In the genomic region with DNA sequence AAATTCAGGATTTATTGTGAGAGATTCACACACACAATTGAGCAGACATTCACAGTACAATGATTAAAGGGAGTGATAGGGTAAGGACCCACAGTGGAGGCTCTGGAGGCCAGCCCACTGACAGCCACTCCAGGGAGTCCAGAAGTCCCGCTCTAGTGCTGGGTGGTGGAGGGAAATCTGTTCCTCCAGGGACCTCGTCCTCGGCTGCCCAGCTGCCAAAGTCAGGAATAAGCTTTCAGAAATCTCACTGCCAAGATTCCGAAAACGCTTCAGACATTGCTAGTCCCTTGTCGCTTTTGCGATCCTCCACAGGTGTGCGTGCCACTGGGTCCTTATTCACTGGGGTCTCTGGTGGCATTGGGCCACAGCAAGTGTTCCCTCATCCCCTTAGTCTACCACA, we compare ENCODE assay signal across 17 cellular contexts. TPM values are rescaled to one million over a fixed set of nuclear protein-coding genes. Genes with fewer than 3 reads are reported as not detected.
A peak's percentile ranks its signal among the peaks of the same experiment; 100 is the strongest.
DNase-seq lines count a peak whose midpoint lies in the region; ATAC-seq and TF ChIP-seq lines count a peak whose summit lies in the region.
"Had no signal": no experiment of that assay in that cellular context is flagged by ENCODE, and none has a peak within 500 bp of the region (broad histone marks: within the 10 kb centered on the region; RNA-seq: fewer than 3 reads in every experiment).

No MANE protein-coding gene starts in this region.

- DNase-seq in activated CD4-positive, alpha-beta T cell treated with anti-CD3 and anti-CD28 coated beads, Interleukin-2, amount 10 ng/mL, durations not matched to agents 24 days and 14 days: no peak
- no peak for DNase-seq in activated CD4-positive, alpha-beta T cell treated with anti-CD3 and anti-CD28 coated beads for 48 hours
- DNase-seq in CD4-positive, CD25-positive, alpha-beta regulatory T cell: no peak
- DNase-seq in T-cell (no peak), esophagus muscularis mucosa (ENCODE audit: extremely low spot score) (peak; percentile 66), Kasumi-1 (lab: John Stamatoyannopoulos, UW) (no peak), NAMALWA (ENCODE audit: low spot score) (no peak)
- DNase-seq: foreskin fibroblast; left cardiac atrium; NCI-H82; stimulated activated CD4-positive, alpha-beta T cell treated with anti-CD3 and anti-CD28 coated beads, Interleukin-15, amount 100 ng/mL, for 24 hours; stimulated activated naive CD4-positive, alpha-beta T cell; SW 1271; upper lobe of left lung had no signal

- CTCF ChIA-PET in T-cell (lab: Charles Lee): no interaction called here

- peaks cover 0 to 3% of the 10 kb centered on the region in 2 experiments for H3K9me3 ChIP-seq in CD4-positive, CD25-positive, alpha-beta regulatory T cell (ENCODE audit: control insufficient read depth in 2 of 2, low read length in 2 of 2)
- H3K9me3 ChIP-seq in esophagus muscularis mucosa: no peaks in the 10 kb centered on the region
- H3K9me3 ChIP-seq: A549, upper lobe of left lung had no signal

- H3K27ac ChIP-seq in CD4-positive, CD25-positive, alpha-beta regulatory T cell (ENCODE audit: insufficient read depth, low read length, poor library complexity, severe bottlenecking): no peak overlapping the region
- H3K27ac ChIP-seq in esophagus muscularis mucosa (replicated peaks in 1 of 4): no peak overlapping the region
- H3K27ac ChIP-seq: A549, VCaP had no signal

- intact Hi-C loops in activated CD4-positive, alpha-beta T cell treated with anti-CD3 and anti-CD28 coated beads, Interleukin-2, amount 10 ng/mL, durations not matched to agents 24 days and 14 days (cut with micrococcal nuclease): loop anchor here (5.0 to 10.0 kb wide), 2 partner anchors 574 to 806 kb away; no protein-coding TSS in a partner anchor
- intact Hi-C loops in esophagus muscularis mucosa (cut with DNase I): no loop called here

- peaks cover 71% of the 10 kb centered on the region for H3K4me1 Mint-ChIP-seq in activated CD4-positive, alpha-beta T cell treated with anti-CD3 and anti-CD28 coated beads, Interleukin-2, amount 10 ng/mL, durations not matched to agents 24 days and 14 days
- H3K4me1 Mint-ChIP-seq in CD4-positive, CD25-positive, alpha-beta regulatory T cell: peaks cover 19 to 61% (median 45%) of the 10 kb centered on the region in 4 donors
- H3K4me1 Mint-ChIP-seq in T-cell: peaks cover 43 to 80% (median 65%) of the 10 kb centered on the region in 3 donors

- no peak for ATAC-seq in CD4-positive, CD25-positive, alpha-beta regulatory T cell (ENCODE audit: low read depth in 2 of 2)
- ATAC-seq in T-cell (replicated peaks in 1 of 4) (no peak), SK-N-SH treated with all-trans-retinoic acid at 6 μM for 48 hours (no peak)
- ATAC-seq: A549, left cardiac atrium had no signal

- no peak for TF ChIP-seq POLR2A in esophagus muscularis mucosa (IDR thresholded peaks at IDR 0.05; ENCODE audit: low read depth)

- H3K27me3 Mint-ChIP-seq in activated CD4-positive, alpha-beta T cell treated with anti-CD3 and anti-CD28 coated beads, Interleukin-2, amount 10 ng/mL, durations not matched to agents 24 days and 14 days: no peaks in the 10 kb centered on the region
- H3K27me3 Mint-ChIP-seq in CD4-positive, CD25-positive, alpha-beta regulatory T cell: no peaks in the 10 kb centered on the region
- H3K27me3 Mint-ChIP-seq in T-cell: no peaks in the 10 kb centered on the region

- no peaks in the 10 kb centered on the region for H3K27me3 ChIP-seq in CD4-positive, CD25-positive, alpha-beta regulatory T cell (ENCODE audit: control insufficient read depth, insufficient read depth, low read length)
- no peaks in the 10 kb centered on the region for H3K27me3 ChIP-seq in esophagus muscularis mucosa
- H3K27me3 ChIP-seq: upper lobe of left lung had no signal

- TF ChIP-seq EP300 in esophagus muscularis mucosa (IDR thresholded peaks at IDR 0.05): no peak

- TF ChIP-seq CTCF in esophagus muscularis mucosa (IDR thresholded peaks at IDR 0.05): no peak

- POLR2A ChIA-PET in T-cell (lab: Charles Lee): no interaction called here

- peaks cover 59% of the 10 kb centered on the region for H3K36me3 Mint-ChIP-seq in activated CD4-positive, alpha-beta T cell treated with anti-CD3 and anti-CD28 coated beads, Interleukin-2, amount 10 ng/mL, durations not matched to agents 24 days and 14 days (ENCODE audit: low read depth)
- peaks cover 37% of the 10 kb centered on the region for H3K36me3 Mint-ChIP-seq in CD4-positive, CD25-positive, alpha-beta regulatory T cell
- H3K36me3 Mint-ChIP-seq in T-cell: peaks cover 50% of the 10 kb centered on the region

- WGBS in esophagus muscularis mucosa: 95% methylated on average over 8 of the region's 8 CpGs

- peaks cover 47% of the 10 kb centered on the region for H3K36me3 ChIP-seq in CD4-positive, CD25-positive, alpha-beta regulatory T cell (ENCODE audit: control insufficient read depth, insufficient read depth, low read length)
- peaks cover 17 to 54% (median 27%) of the 10 kb centered on the region in 4 donors for H3K36me3 ChIP-seq in esophagus muscularis mucosa

- H3K27ac Mint-ChIP-seq in activated CD4-positive, alpha-beta T cell treated with anti-CD3 and anti-CD28 coated beads, Interleukin-2, amount 10 ng/mL, durations not matched to agents 24 days and 14 days: peak overlapping the region; percentile 98
- peak overlapping the region; percentile 97 to 98 (median 98) for H3K27ac Mint-ChIP-seq in CD4-positive, CD25-positive, alpha-beta regulatory T cell
- H3K27ac Mint-ChIP-seq in T-cell: peak overlapping the region; percentile 97 to 98

- peaks cover 25% of the 10 kb centered on the region for H3K4me1 ChIP-seq in CD4-positive, CD25-positive, alpha-beta regulatory T cell (ENCODE audit: control insufficient read depth, insufficient read depth, low read length, poor library complexity, severe bottlenecking)
- H3K4me1 ChIP-seq in esophagus muscularis mucosa: peaks cover 4 to 30% (median 19%) of the 10 kb centered on the region in 4 donors
- H3K4me1 ChIP-seq: A549 had no signal

- peak overlapping the region; percentile 97 for H3K4me3 Mint-ChIP-seq in activated CD4-positive, alpha-beta T cell treated with anti-CD3 and anti-CD28 coated beads, Interleukin-2, amount 10 ng/mL, durations not matched to agents 24 days and 14 days
- peak overlapping the region; percentile 95 to 98 (median 98) for H3K4me3 Mint-ChIP-seq in CD4-positive, CD25-positive, alpha-beta regulatory T cell
- H3K4me3 Mint-ChIP-seq in T-cell: peak overlapping the region; percentile 94 to 96 (median 94)

- no peak overlapping the region for H3K4me3 ChIP-seq in CD4-positive, CD25-positive, alpha-beta regulatory T cell (ENCODE audit: low read depth, low read length)
- H3K4me3 ChIP-seq in esophagus muscularis mucosa: no peak overlapping the region
- H3K4me3 ChIP-seq: A549, upper lobe of left lung had no signal

- H3K9me3 Mint-ChIP-seq in activated CD4-positive, alpha-beta T cell treated with anti-CD3 and anti-CD28 coated beads, Interleukin-2, amount 10 ng/mL, durations not matched to agents 24 days and 14 days: no peaks in the 10 kb centered on the region
- no peaks in the 10 kb centered on the region for H3K9me3 Mint-ChIP-seq in CD4-positive, CD25-positive, alpha-beta regulatory T cell
- no peaks in the 10 kb centered on the region for H3K9me3 Mint-ChIP-seq in T-cell

TF ChIP-seq in SK-N-SH treated with all-trans-retinoic acid at 6 μM for 48 hours, 23 proteins besides CTCF, POLR2A, EP300 and RAD21:
- TF ChIP-seq GLIS3 (CRISPR knock-in tag; IDR thresholded peaks at IDR 0.05): no peak
- TF ChIP-seq OSR1 (CRISPR knock-in tag; IDR thresholded peaks at IDR 0.05): no peak
- TF ChIP-seq, protein P1, sequence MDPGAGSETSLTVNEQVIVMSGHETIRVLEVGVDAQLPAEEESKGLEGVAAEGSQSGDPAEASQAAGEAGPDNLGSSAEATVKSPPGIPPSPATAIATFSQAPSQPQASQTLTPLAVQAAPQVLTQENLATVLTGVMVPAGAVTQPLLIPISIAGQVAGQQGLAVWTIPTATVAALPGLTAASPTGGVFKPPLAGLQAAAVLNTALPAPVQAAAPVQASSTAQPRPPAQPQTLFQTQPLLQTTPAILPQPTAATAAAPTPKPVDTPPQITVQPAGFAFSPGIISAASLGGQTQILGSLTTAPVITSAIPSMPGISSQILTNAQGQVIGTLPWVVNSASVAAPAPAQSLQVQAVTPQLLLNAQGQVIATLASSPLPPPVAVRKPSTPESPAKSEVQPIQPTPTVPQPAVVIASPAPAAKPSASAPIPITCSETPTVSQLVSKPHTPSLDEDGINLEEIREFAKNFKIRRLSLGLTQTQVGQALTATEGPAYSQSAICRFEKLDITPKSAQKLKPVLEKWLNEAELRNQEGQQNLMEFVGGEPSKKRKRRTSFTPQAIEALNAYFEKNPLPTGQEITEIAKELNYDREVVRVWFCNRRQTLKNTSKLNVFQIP (CRISPR knock-in tag; IDR thresholded peaks at IDR 0.05; ENCODE audit: borderline replicate concordance, low read depth): no peak
- TF ChIP-seq TCF4 (CRISPR knock-in tag; IDR thresholded peaks at IDR 0.05; ENCODE audit: borderline replicate concordance): no peak
- TF ChIP-seq ZC3H10 (CRISPR knock-in tag; IDR thresholded peaks at IDR 0.05): no peak
- no peak for TF ChIP-seq RARB (CRISPR knock-in tag; IDR thresholded peaks at IDR 0.05)
- TF ChIP-seq, protein P2, sequence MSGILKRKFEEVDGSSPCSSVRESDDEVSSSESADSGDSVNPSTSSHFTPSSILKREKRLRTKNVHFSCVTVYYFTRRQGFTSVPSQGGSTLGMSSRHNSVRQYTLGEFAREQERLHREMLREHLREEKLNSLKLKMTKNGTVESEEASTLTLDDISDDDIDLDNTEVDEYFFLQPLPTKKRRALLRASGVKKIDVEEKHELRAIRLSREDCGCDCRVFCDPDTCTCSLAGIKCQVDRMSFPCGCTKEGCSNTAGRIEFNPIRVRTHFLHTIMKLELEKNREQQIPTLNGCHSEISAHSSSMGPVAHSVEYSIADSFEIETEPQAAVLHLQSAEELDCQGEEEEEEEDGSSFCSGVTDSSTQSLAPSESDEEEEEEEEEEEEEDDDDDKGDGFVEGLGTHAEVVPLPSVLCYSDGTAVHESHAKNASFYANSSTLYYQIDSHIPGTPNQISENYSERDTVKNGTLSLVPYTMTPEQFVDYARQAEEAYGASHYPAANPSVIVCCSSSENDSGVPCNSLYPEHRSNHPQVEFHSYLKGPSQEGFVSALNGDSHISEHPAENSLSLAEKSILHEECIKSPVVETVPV (CRISPR knock-in tag; IDR thresholded peaks at IDR 0.05): no peak

RNA-seq across cellular contexts. Expression of a gene that starts 2.3 kb away (rescaled TPM):
- 88.8 and 90.5 TPM in 2 replicates for total RNA-seq in activated CD4-positive, alpha-beta T cell treated with anti-CD3 and anti-CD28 coated beads, Interleukin-2, amount 10 ng/mL, durations not matched to agents 24 days and 14 days
- 111 TPM for total RNA-seq in CD4-positive, CD25-positive, alpha-beta regulatory T cell
- 100 to 1,000 TPM in 1 of 4 donors, 10 to 100 TPM in 3; 82.5 to 137 (median 89.4) TPM for polyA plus RNA-seq in CD4-positive, CD25-positive, alpha-beta regulatory T cell
- total RNA-seq in T-cell: 10 to 100 TPM; 55.2 to 82.5 (median 68.7) TPM
- 10 to 100 TPM; 13.8 to 34.6 (median 22.2) TPM for total RNA-seq in esophagus muscularis mucosa
